14 cellular contexts compared by ENCODE assay signal in genomic region chr10:44935961-44936285, GRCh38. TPM values are rescaled to one million over a fixed set of nuclear protein-coding genes. Genes with fewer than 3 reads are reported as not detected.
A peak's percentile ranks its signal among the peaks of the same experiment; 100 is the strongest.
DNase-seq lines count a peak whose midpoint lies in the region; ATAC-seq and TF ChIP-seq lines count a peak whose summit lies in the region.
"Had no signal": no experiment of that assay in that cellular context is flagged by ENCODE, and none has a peak within 500 bp of the region (broad histone marks: within the 10 kb centered on the region; RNA-seq: fewer than 3 reads in every experiment).

No MANE protein-coding gene starts in this region.

- DNase-seq in heart right ventricle (no peak), left cardiac atrium (no peak), SKM-1 treated with dmso at 0.1 percent for 144 hours (lab: John Stamatoyannopoulos, UW; ENCODE audit: unreplicated experiment) (peak; percentile 38), tibial artery (no peak), Ammon's horn (ENCODE audit: low spot score) (no peak), SK-N-SH (no peak)
- no peak for DNase-seq in stimulated activated naive B cell treated with anti-CD40 and anti-IgM and Interleukin-4, amounts not matched to agents 10 μg/mL and 1 μg/mL and 100 μg/mL, for 72 hours
- DNase-seq: effector CD8-positive, alpha-beta T cell; NCI-H1417; NCI-H510A treated with DMSO at 0.1 percent for 48 hours; RPMI8226 had no signal

- 30 to 40% methylated on average over 3 of the region's 3 CpGs for WGBS in heart right ventricle, 2 donors
- 37% methylated on average over 3 of the region's 3 CpGs for WGBS in SK-N-SH (ENCODE audit: low lambda C conversion rate)

- no peak for TF ChIP-seq EP300 in SK-N-SH (IDR thresholded peaks at IDR 0.05; ENCODE audit: borderline replicate concordance in 1 of 2, low read depth in 1 of 2, low read length in 1 of 2)

- H3K9me2 ChIP-seq in SK-N-SH: no peaks in the 10 kb centered on the region

- peaks cover 0 to 8% of the 10 kb centered on the region in 2 donors for H3K9me3 Mint-ChIP-seq in stimulated activated naive B cell treated with anti-CD40 and anti-IgM and Interleukin-4, amounts not matched to agents 10 μg/mL and 1 μg/mL and 100 μg/mL, for 72 hours
- H3K9me3 Mint-ChIP-seq: GM23338 had no signal

- H3K27ac Mint-ChIP-seq in stimulated activated naive B cell treated with anti-CD40 and anti-IgM and Interleukin-4, amounts not matched to agents 10 μg/mL and 1 μg/mL and 100 μg/mL, for 72 hours: no peak overlapping the region
- H3K27ac Mint-ChIP-seq: GM23338 had no signal

- H3K4me1 ChIP-seq in heart right ventricle (peaks cover 9 to 76% (median 43%) of the 10 kb centered on the region in 9 donors), tibial artery (peaks cover 0 to 34% (median 22%) of the 10 kb centered on the region in 4 donors), SK-N-SH (ENCODE audit: control insufficient read depth in 1 of 2, insufficient read depth in 2 of 2, low read depth in 1 of 2, low read length in 1 of 2) (peaks cover 0 to 10% of the 10 kb centered on the region in 2 experiments; a peak in 2 of 4 replicates)

- no peaks in the 10 kb centered on the region for H4K20me1 ChIP-seq in SK-N-SH (ENCODE audit: insufficient read depth)

- ATAC-seq in heart right ventricle: peak in 1 of 8 donors; percentile 0
- ATAC-seq in left cardiac atrium: no peak
- no peak for ATAC-seq in stimulated activated naive B cell treated with anti-CD40 and anti-IgM and Interleukin-4, amounts not matched to agents 10 μg/mL and 1 μg/mL and 100 μg/mL, for 72 hours (replicated peaks)
- ATAC-seq: GM23338 had no signal

- H3K9me3 ChIP-seq in heart right ventricle (no peaks in the 10 kb centered on the region), tibial artery (no peaks in the 10 kb centered on the region), SK-N-SH (no peaks in the 10 kb centered on the region)
- H3K9me3 ChIP-seq: adrenal gland had no signal

- H3K4me3 ChIP-seq in heart right ventricle: no peak overlapping the region
- H3K4me3 ChIP-seq in tibial artery: no peak overlapping the region
- no peak overlapping the region for H3K4me3 ChIP-seq in SK-N-SH (ENCODE audit: low read depth in 2 of 2, low read length in 1 of 2)
- H3K4me3 ChIP-seq: adrenal gland, GM23338 had no signal

- H3K27me3 ChIP-seq in heart right ventricle (no peaks in the 10 kb centered on the region), layer of hippocampus (ENCODE audit: control insufficient read depth, insufficient read depth, low read length) (no peaks in the 10 kb centered on the region), tibial artery (no peaks in the 10 kb centered on the region), SK-N-SH (ENCODE audit: insufficient read depth) (no peaks in the 10 kb centered on the region)
- H3K27me3 ChIP-seq: adrenal gland had no signal

- no peaks in the 10 kb centered on the region for H3F3A ChIP-seq in SK-N-SH (replicated peaks; ENCODE audit: insufficient read depth)

- POLR2A ChIA-PET in SK-N-SH (lab: Yijun Ruan, JAX): no interaction called here

- no peak overlapping the region; the same call in 1 of the 2 replicates for H3K4me2 ChIP-seq in SK-N-SH
- H3K4me2 ChIP-seq: GM23338 had no signal

- H3K36me3 ChIP-seq in heart right ventricle (no peaks in the 10 kb centered on the region), tibial artery (no peaks in the 10 kb centered on the region), SK-N-SH (replicated peaks in 1 of 2; ENCODE audit: control insufficient read depth in 1 of 2, insufficient read depth in 2 of 2, low read length in 1 of 2) (no peaks in the 10 kb centered on the region)
- H3K36me3 ChIP-seq: adrenal gland had no signal

- H3K79me2 ChIP-seq in SK-N-SH (ENCODE audit: insufficient read depth): no peaks in the 10 kb centered on the region

- H3K4me3 Mint-ChIP-seq in stimulated activated naive B cell treated with anti-CD40 and anti-IgM and Interleukin-4, amounts not matched to agents 10 μg/mL and 1 μg/mL and 100 μg/mL, for 72 hours: no peak overlapping the region
- H3K4me3 Mint-ChIP-seq: GM23338 had no signal

- H3K4me1 Mint-ChIP-seq in stimulated activated naive B cell treated with anti-CD40 and anti-IgM and Interleukin-4, amounts not matched to agents 10 μg/mL and 1 μg/mL and 100 μg/mL, for 72 hours: peaks cover 16 to 20% of the 10 kb centered on the region in 2 donors

- peaks cover 0 to 4% of the 10 kb centered on the region in 2 donors for H3K27me3 Mint-ChIP-seq in stimulated activated naive B cell treated with anti-CD40 and anti-IgM and Interleukin-4, amounts not matched to agents 10 μg/mL and 1 μg/mL and 100 μg/mL, for 72 hours

- no peak overlapping the region; the same call in 1 of the 2 replicates for H2AFZ ChIP-seq in SK-N-SH (ENCODE audit: low read depth)
- H2AFZ ChIP-seq: GM23338 had no signal

- peak overlapping the region in 8 of 10 donors; percentile 22 to 76 (median 62) for H3K27ac ChIP-seq in heart right ventricle
- peak overlapping the region; percentile 87 for H3K27ac ChIP-seq in layer of hippocampus (ENCODE audit: low read depth, low read length)
- H3K27ac ChIP-seq in tibial artery: peak overlapping the region; percentile 53 to 63
- peak overlapping the region in 1 of 2 experiments; percentile 57; a peak in 2 of 4 replicates for H3K27ac ChIP-seq in SK-N-SH (ENCODE audit: low read depth in 2 of 2, low read length in 1 of 2)

- CTCF ChIA-PET in SK-N-SH (lab: Yijun Ruan, JAX): interaction anchor here (1.9 to 8.5 kb wide), 3 partner anchors 11 to 42 kb away, joined by 4 to 121 read pairs (median 81); partner anchors contain the start of gene DEPP1

- no peak for TF ChIP-seq RAD21 in SK-N-SH (IDR thresholded peaks at IDR 0.05; ENCODE audit: low read length)

- H3K9ac ChIP-seq in SK-N-SH: no peak overlapping the region

- intact Hi-C loops in heart right ventricle (cut with DNase I) (loop anchor here in 2 of 10 donors (5.0 to 10.0 kb wide), 4 partner anchors 36 to 299 kb away; partner anchors contain the start of gene ZNF22 (in 1 of the 2)), left cardiac atrium (cut with DNase I) (no loop called here), tibial artery (cut with DNase I; ENCODE audit: low total_unique reads) (loop anchor here (10.0 kb wide), 1 partner anchor 309 kb away; no protein-coding TSS in a partner anchor)

- no peak for TF ChIP-seq CTCF in heart right ventricle (IDR thresholded peaks at IDR 0.05)
- no peak for TF ChIP-seq CTCF in tibial artery (IDR thresholded peaks at IDR 0.05)
- no peak for TF ChIP-seq CTCF in SK-N-SH (IDR thresholded peaks at IDR 0.05)

- no peaks in the 10 kb centered on the region for H3K36me3 Mint-ChIP-seq in stimulated activated naive B cell treated with anti-CD40 and anti-IgM and Interleukin-4, amounts not matched to agents 10 μg/mL and 1 μg/mL and 100 μg/mL, for 72 hours

TF ChIP-seq in SK-N-SH, 30 proteins besides CTCF, POLR2A, EP300 and RAD21:
- TF ChIP-seq TCF12 (IDR thresholded peaks at IDR 0.05) (no peak), CHD2 (IDR thresholded peaks at IDR 0.05; ENCODE audit: low read length, partially characterized antibody) (no peak), RFX5 (IDR thresholded peaks at IDR 0.05; ENCODE audit: low read length) (no peak), FOXM1 (IDR thresholded peaks at IDR 0.05; ENCODE audit: low read depth) (no peak), USF2 (IDR thresholded peaks at IDR 0.05; ENCODE audit: borderline replicate concordance, low read depth, low read length) (no peak), SIN3A (IDR thresholded peaks at IDR 0.05; ENCODE audit: borderline replicate concordance, low read depth, low read length) (no peak), TEAD4 (IDR thresholded peaks at IDR 0.05; ENCODE audit: borderline replicate concordance, insufficient read depth) (no peak), TAF1 (IDR thresholded peaks at IDR 0.05; ENCODE audit: borderline replicate concordance, low read depth, low read length) (no peak)

RNA-seq across cellular contexts. Expression of gene RASSF4, which starts 23.7 kb away (rescaled TPM):
- total RNA-seq in heart right ventricle (100 to 1,000 TPM in 2 of 10 donors, 10 to 100 TPM in 8; 73.3 to 120 (median 79.9) TPM), left cardiac atrium (10 to 100 TPM; 48.9 to 71.5 TPM)
- polyA plus RNA-seq in heart right ventricle (10 to 100 TPM; 41.2 to 89.4 TPM), SK-N-SH (2012; rRNA removed) (11.0 and 14.1 TPM in 2 replicates)
- polyA plus RNA-seq in SK-N-SH (2012; cell fraction: cytosol; rRNA removed): 4.6 and 5.5 TPM in 2 replicates
- 70.4 and 80.8 TPM in 2 replicates for polyA plus RNA-seq in SK-N-SH (2012; cell fraction: nucleus; rRNA removed)

RNA-seq across cellular contexts. Expression of gene TMEM72, which starts 24.8 kb away (rescaled TPM):
- total RNA-seq in heart right ventricle (under 1 TPM in 2 of 10 donors, not detected in 8; 0.17 to 0.22 TPM), left cardiac atrium (under 1 TPM; 0.21 to 0.27 TPM)
- polyA plus RNA-seq in heart right ventricle (not detected), SK-N-SH (2012; rRNA removed) (not detected in 2 replicates)
- not detected in 2 replicates for polyA plus RNA-seq in SK-N-SH (2012; cell fraction: cytosol; rRNA removed)
- not detected in 2 replicates for polyA plus RNA-seq in SK-N-SH (2012; cell fraction: nucleus; rRNA removed)
- total RNA-seq: adrenal gland, GM23338 had no signal
- polyA plus RNA-seq: adrenal gland, GM23338 had no signal

RNA-seq across cellular contexts. Expression of gene DEPP1, which starts 42.7 kb away (rescaled TPM):
- 100 to 1,000 TPM in 1 of 10 donors, 10 to 100 TPM in 9; 10.0 to 172 (median 23.8) TPM for total RNA-seq in heart right ventricle
- 10 to 100 TPM; 27.6 to 40.3 TPM for polyA plus RNA-seq in heart right ventricle
- total RNA-seq in left cardiac atrium: 10 to 100 TPM; 36.7 to 49.2 TPM
- 5.3 and 6.1 TPM in 2 replicates for polyA plus RNA-seq in SK-N-SH (2012; rRNA removed)
- 3.2 and 4.1 TPM in 2 replicates for polyA plus RNA-seq in SK-N-SH (2012; cell fraction: cytosol; rRNA removed)
- polyA plus RNA-seq in SK-N-SH (2012; cell fraction: nucleus; rRNA removed): 8.7 and 9.0 TPM in 2 replicates
